ENCODE assay signal across 1 cellular context in genomic region chr2:19548116-19548515, GRCh38.
TF ChIP-seq lines count a peak whose summit lies in the region.

No MANE protein-coding gene starts in this region.

TF ChIP-seq in H1, 55 proteins besides CTCF, POLR2A, EP300 and RAD21 (continued from another document):
- TF ChIP-seq TAF1 (IDR thresholded peaks at IDR 0.05; ENCODE audit: low read depth, low read length), result no peak
- no peak for TF ChIP-seq SIN3A (conservative IDR thresholded peaks at IDR 0.05 in 1 of 2, IDR thresholded peaks at IDR 0.05 in 1 of 2; ENCODE audit: low read depth in 1 of 2, low read length in 2 of 2)
- no peak for TF ChIP-seq ATF2 (IDR thresholded peaks at IDR 0.05; ENCODE audit: low read length)
- no peak for TF ChIP-seq BRCA1 (IDR thresholded peaks at IDR 0.05; ENCODE audit: low read depth, low read length)
